In genomic region chr7:43791-44540, GRCh38 we compare ENCODE assay signal across 19 cellular contexts.
DNase-seq lines count a peak whose midpoint lies in the region; TF ChIP-seq lines count a peak whose summit lies in the region.
"Had no signal": no experiment of that assay in that cellular context is flagged by ENCODE, and none has a peak within 500 bp of the region (broad histone marks: within the 10 kb centered on the region; RNA-seq: fewer than 3 reads in every experiment).

No MANE protein-coding gene starts in this region.

- H3K36me3 ChIP-seq in colonic mucosa: no peaks in the 10 kb centered on the region
- H3K36me3 ChIP-seq: neural progenitor cell had no signal

- TF ChIP-seq CTCF in colonic mucosa (IDR thresholded peaks at IDR 0.05): no peak

- no peaks in the 10 kb centered on the region for H3K4me1 ChIP-seq in colonic mucosa
- H3K4me1 ChIP-seq: body of pancreas, neural progenitor cell had no signal

- no peaks in the 10 kb centered on the region for H3K27me3 ChIP-seq in colonic mucosa
- H3K27me3 ChIP-seq: body of pancreas, neural progenitor cell had no signal

- no peak overlapping the region for H3K9ac ChIP-seq in colonic mucosa (ENCODE audit: low read depth in 2 of 2, low read length in 2 of 2)
- H3K9ac ChIP-seq: neural progenitor cell had no signal

- no peak overlapping the region for H3K4me3 ChIP-seq in colonic mucosa
- H3K4me3 ChIP-seq: body of pancreas, neural progenitor cell, skin epidermis had no signal

- H3K27ac ChIP-seq in colonic mucosa: no peak overlapping the region
- H3K27ac ChIP-seq: body of pancreas, neural progenitor cell, skin epidermis had no signal

- DNase-seq in stimulated activated CD4-positive, alpha-beta T cell treated with anti-CD3 and anti-CD28 coated beads, Interleukin-4, amount 100 ng/mL, for 24 hours: peak; percentile 1
- DNase-seq in stimulated activated CD4-positive, alpha-beta T cell treated with anti-CD3 and anti-CD28 coated beads, Interleukin-4, amount 100 ng/mL, for 1 hour: no peak
- peak; percentile 11 for DNase-seq in colonic mucosa
- DNase-seq in posterior vena cava (ENCODE audit: low spot score): peak; percentile 62
- no peak for DNase-seq in NCI-H1930 (lab: John Stamatoyannopoulos, UW)
- DNase-seq in COLO668 (lab: John Stamatoyannopoulos, UW; ENCODE audit: unreplicated experiment): no peak
- no peak for DNase-seq in HT-29 (ENCODE audit: low spot score)
- DNase-seq: activated CD4-positive, alpha-beta T cell treated with anti-CD3 and anti-CD28 coated beads for 4 hours; activated T-cell treated with anti-CD3 and anti-CD28 coated beads for 4 hours; EL; mammary epithelial cell; NCI-H1092; NCI-H187 treated with DMSO at 0.1 percent for 48 hours; NCI-H69; stimulated activated CD4-positive, alpha-beta T cell treated with anti-CD3 and anti-CD28 coated beads, Interleukin-1b, Interleukin-23, amount 100 ng/mL, for 48 hours; T-helper 1 cell had no signal

- intact Hi-C loops in colonic mucosa (cut with DNase I) (no loop called here), posterior vena cava (cut with DNase I) (no loop called here)

- no peaks in the 10 kb centered on the region for H3K9me3 ChIP-seq in colonic mucosa
- H3K9me3 ChIP-seq: body of pancreas had no signal

Comparison
In these comparisons a context has a peak if more than half of its experiments do, and no peak if none do; other contexts are left out.
1. DNase-seq: peak in stimulated activated CD4-positive, alpha-beta T cell treated with anti-CD3 and anti-CD28 coated beads, Interleukin-4, amount 100 ng/mL, for 24 hours (single experiment), colonic mucosa (single experiment) and posterior vena cava (single experiment); none in stimulated activated CD4-positive, alpha-beta T cell treated with anti-CD3 and anti-CD28 coated beads, Interleukin-4, amount 100 ng/mL, for 1 hour (single experiment), NCI-H1930 (0 of 2), COLO668 (single experiment) and HT-29 (single experiment).